27 cellular contexts compared by ENCODE assay signal in genomic region chr2:174967693-174968260, GRCh38. TPM values are rescaled to one million over a fixed set of nuclear protein-coding genes. Genes with fewer than 3 reads are reported as not detected.
DNase-seq lines count a peak whose midpoint lies in the region; ATAC-seq and TF ChIP-seq lines count a peak whose summit lies in the region.
"Had no signal": no experiment of that assay in that cellular context is flagged by ENCODE, and none has a peak within 500 bp of the region (broad histone marks: within the 10 kb centered on the region; RNA-seq: fewer than 3 reads in every experiment).

No MANE protein-coding gene starts in this region.

- H3K4me2 ChIP-seq in GM23338, result no peak overlapping the region

- H2AFZ ChIP-seq in GM23338, result no peak overlapping the region
- H2AFZ ChIP-seq: parathyroid adenoma had no signal

- ATAC-seq in GM23338 (no peak), GM21619 (IDR thresholded peaks at IDR 0.05; ENCODE audit: unreplicated experiment) (no peak), GM18861 (IDR thresholded peaks at IDR 0.05; ENCODE audit: unreplicated experiment) (no peak), gastrocnemius medialis (no peak)
- ATAC-seq: esophagus mucosa; K562; lower lobe of right lung; right cardiac atrium; stimulated activated naive B cell treated with anti-CD40 and anti-IgM and Interleukin-4, amounts not matched to agents 10 μg/mL and 1 μg/mL and 100 μg/mL, for 72 hours; T-cell; upper lobe of right lung had no signal

- H3K9me3 Mint-ChIP-seq in GM23338 (no peaks in the 10 kb centered on the region; the same call in 2 of the 3 replicates), progenitor cell of endocrine pancreas (ENCODE audit: low read depth) (peaks cover 4% of the 10 kb centered on the region)
- H3K9me3 Mint-ChIP-seq: activated CD4-positive, alpha-beta memory T cell treated with anti-CD3 and anti-CD28 coated beads, Interleukin-2, amount 10 ng/mL, durations not matched to agents 7 days and 5 days; CD4-positive, CD25-positive, alpha-beta regulatory T cell; dendritic cell treated with granulocyte-macrophage colony-stimulating factor and Interleukin-4, amounts not matched to agents 40 ng/mL and 50 ng/mL, for 4 days; endodermal cell; T-cell had no signal

- TF ChIP-seq CTCF in GM23338 (conservative IDR thresholded peaks at IDR 0.05; ENCODE audit: low read depth in 2 of 2), result no peak
- TF ChIP-seq CTCF in fibroblast of mammary gland (conservative IDR thresholded peaks at IDR 0.05; ENCODE audit: control insufficient read depth, insufficient read depth, low read depth, low read length), result no peak
- TF ChIP-seq CTCF in progenitor cell of endocrine pancreas (IDR thresholded peaks at IDR 0.05; ENCODE audit: unreplicated experiment), result no peak
- TF ChIP-seq CTCF in gastrocnemius medialis (IDR thresholded peaks at IDR 0.05 in 4 of 5, conservative IDR thresholded peaks at IDR 0.05 in 1 of 5), result no peak

- H3K36me3 Mint-ChIP-seq in GM23338 (ENCODE audit: low read depth) (peaks cover 27% of the 10 kb centered on the region), progenitor cell of endocrine pancreas (ENCODE audit: insufficient read depth) (no peaks in the 10 kb centered on the region)
- H3K36me3 Mint-ChIP-seq: CD4-positive, CD25-positive, alpha-beta regulatory T cell; T-cell had no signal

- H3K27me3 ChIP-seq in GM23338 (ENCODE audit: insufficient read depth) (no peaks in the 10 kb centered on the region), gastrocnemius medialis (no peaks in the 10 kb centered on the region)
- H3K27me3 ChIP-seq: Peyer's patch, upper lobe of right lung had no signal

- H3K4me1 Mint-ChIP-seq in GM23338 (peaks cover 60% of the 10 kb centered on the region), progenitor cell of endocrine pancreas (ENCODE audit: low read depth) (peaks cover 18% of the 10 kb centered on the region)
- H3K4me1 Mint-ChIP-seq: stimulated activated naive B cell treated with anti-CD40 and anti-IgM and Interleukin-4, amounts not matched to agents 10 μg/mL and 1 μg/mL and 100 μg/mL, for 72 hours had no signal

- no peaks in the 10 kb centered on the region for H4K20me1 ChIP-seq in GM23338 (replicated peaks; ENCODE audit: insufficient read depth)

- peaks cover 80% of the 10 kb centered on the region for H3K79me2 ChIP-seq in GM23338 (replicated peaks; ENCODE audit: insufficient read depth)

- H3K4me3 Mint-ChIP-seq in GM23338 (no peak overlapping the region), progenitor cell of endocrine pancreas (ENCODE audit: low read depth) (no peak overlapping the region)
- H3K4me3 Mint-ChIP-seq: activated CD4-positive, alpha-beta memory T cell treated with anti-CD3 and anti-CD28 coated beads, Interleukin-2, amount 10 ng/mL, durations not matched to agents 7 days and 5 days; CD4-positive, CD25-positive, alpha-beta regulatory T cell; dendritic cell treated with granulocyte-macrophage colony-stimulating factor and Interleukin-4, amounts not matched to agents 40 ng/mL and 50 ng/mL, for 4 days; endodermal cell; stimulated activated naive B cell treated with anti-CD40 and anti-IgM and Interleukin-4, amounts not matched to agents 10 μg/mL and 1 μg/mL and 100 μg/mL, for 72 hours; T-cell had no signal

- DNase-seq in GM23338 (ENCODE audit: low spot score), result no peak
- peak; percentile 43 for DNase-seq in NCI-H226
- peak; percentile 36 for DNase-seq in fibroblast of mammary gland (ENCODE audit: low read depth)
- no peak for DNase-seq in progenitor cell of endocrine pancreas (ENCODE audit: low spot score, unreplicated experiment)
- no peak for DNase-seq in gastrocnemius medialis
- DNase-seq: activated CD4-positive, alpha-beta memory T cell treated with anti-CD3 and anti-CD28 coated beads, Interleukin-2, amount 10 ng/mL, durations not matched to agents 7 days and 5 days; activated CD8-positive, alpha-beta memory T cell treated with anti-CD3 and anti-CD28 coated beads, Interleukin-2, amount 50 U/mL, for 48 hours; activated naive CD4-positive, alpha-beta T cell treated with anti-CD3 and anti-CD28 coated beads, Interleukin-2, amount 50 U/mL, for 16 hours; CD4-positive, CD25-positive, alpha-beta regulatory T cell; endodermal cell; islet precursor cell; lower lobe of right lung; NCI-H2029; NCI-H2227 treated with DMSO at 0.1 percent for 48 hours; NCI-H69; Peyer's patch; right cardiac atrium; stimulated activated CD4-positive, alpha-beta T cell treated with anti-CD3 and anti-CD28 coated beads, Interleukin-4, amount 100 ng/mL, for 24 hours; stimulated activated naive B cell treated with anti-CD40 and anti-IgM and Interleukin-4, amounts not matched to agents 10 μg/mL and 1 μg/mL and 100 μg/mL, for 72 hours; T-cell; upper lobe of right lung had no signal

- H3K9me3 ChIP-seq in gastrocnemius medialis, result no peaks in the 10 kb centered on the region
- H3K9me3 ChIP-seq: lower lobe of right lung, Peyer's patch, upper lobe of right lung had no signal

- H3K27me3 Mint-ChIP-seq in GM23338 (ENCODE audit: insufficient read depth, low read depth, poor library complexity) (peaks cover 2% of the 10 kb centered on the region), progenitor cell of endocrine pancreas (no peaks in the 10 kb centered on the region)
- H3K27me3 Mint-ChIP-seq: CD4-positive, CD25-positive, alpha-beta regulatory T cell had no signal

- H3K36me3 ChIP-seq in GM23338 (ENCODE audit: insufficient read depth) (no peaks in the 10 kb centered on the region), gastrocnemius medialis (no peaks in the 10 kb centered on the region)
- H3K36me3 ChIP-seq: lower lobe of right lung, Peyer's patch, upper lobe of right lung had no signal

- peak overlapping the region; percentile 40; the same call in 1 of the 2 replicates for H3K27ac ChIP-seq in GM23338 (ENCODE audit: low read depth)
- H3K27ac ChIP-seq in gastrocnemius medialis, result no peak overlapping the region
- H3K27ac ChIP-seq: lower lobe of right lung, parathyroid adenoma, Peyer's patch, upper lobe of right lung had no signal

- intact Hi-C loops in gastrocnemius medialis (cut with DNase I; ENCODE audit: low total_unique reads), result no loop called here

- peak overlapping the region; percentile 71 for H3K27ac Mint-ChIP-seq in GM23338
- peak overlapping the region; percentile 50 for H3K27ac Mint-ChIP-seq in progenitor cell of endocrine pancreas
- H3K27ac Mint-ChIP-seq: activated CD4-positive, alpha-beta memory T cell treated with anti-CD3 and anti-CD28 coated beads, Interleukin-2, amount 10 ng/mL, durations not matched to agents 7 days and 5 days; CD4-positive, CD25-positive, alpha-beta regulatory T cell; dendritic cell treated with granulocyte-macrophage colony-stimulating factor and Interleukin-4, amounts not matched to agents 40 ng/mL and 50 ng/mL, for 4 days; stimulated activated naive B cell treated with anti-CD40 and anti-IgM and Interleukin-4, amounts not matched to agents 10 μg/mL and 1 μg/mL and 100 μg/mL, for 72 hours; T-cell had no signal

- in situ Hi-C loops in gastrocnemius medialis (cut with MboI; ENCODE audit: low sequenced_read_pairs in 4 of 4), result no loop called here

- no peaks in the 10 kb centered on the region for H3K9me2 ChIP-seq in GM23338 (ENCODE audit: insufficient read depth)

- H3F3A ChIP-seq in GM23338 (replicated peaks; ENCODE audit: low read depth), result peaks cover 5% of the 10 kb centered on the region; the same call in 1 of the 2 replicates

- H3K4me1 ChIP-seq in GM23338 (ENCODE audit: insufficient read depth) (peaks cover 63% of the 10 kb centered on the region), gastrocnemius medialis (peaks cover 0 to 5% of the 10 kb centered on the region in 2 donors)

- no peak for TF ChIP-seq POLR2A in gastrocnemius medialis (IDR thresholded peaks at IDR 0.05)

- H3K4me3 ChIP-seq in GM23338 (no peak overlapping the region), fibroblast of mammary gland (ENCODE audit: control insufficient read depth, low read depth, low read length) (no peak overlapping the region), gastrocnemius medialis (no peak overlapping the region)
- H3K4me3 ChIP-seq: K562, lower lobe of right lung, Peyer's patch, upper lobe of right lung had no signal

TF ChIP-seq in GM23338, 12 proteins besides CTCF, POLR2A, EP300 and RAD21 (continues in another document):
- no peak for TF ChIP-seq ETS1 (IDR thresholded peaks at IDR 0.05)
- TF ChIP-seq EZH2phosphoT487 (IDR thresholded peaks at IDR 0.05; ENCODE audit: unreplicated experiment), result no peak
- TF ChIP-seq EZH2 (IDR thresholded peaks at IDR 0.05; ENCODE audit: low read depth, unreplicated experiment), result no peak
- no peak for TF ChIP-seq STAT1 (IDR thresholded peaks at IDR 0.05; ENCODE audit: unreplicated experiment)
- TF ChIP-seq ZNF114 (CRISPR knock-in tag; IDR thresholded peaks at IDR 0.05), result no peak
- no peak for TF ChIP-seq ZNF331 (CRISPR knock-in tag; IDR thresholded peaks at IDR 0.05; ENCODE audit: low read depth)

RNA-seq across cellular contexts. Expression of gene CHN1, which starts 37.4 kb away (rescaled TPM):
- total RNA-seq in GM23338 (2014; rRNA removed; shearing (Covaris generic)), result 30.2 and 36.5 TPM in 2 replicates
- 26.3 and 28.1 TPM in 2 replicates for polyA plus RNA-seq in GM23338 (2016; fragmentation: Nextera tagmentation; extraction: Ambion mirVana)
- total RNA-seq in progenitor cell of endocrine pancreas (46.1 and 50.3 TPM in 2 replicates), gastrocnemius medialis (1 to 10 TPM in 3 of 4 donors, under 1 TPM in 1; 0.66 to 4.7 (median 2.4) TPM)

Comparison
In these comparisons a context has a peak if more than half of its experiments do, and no peak if none do; other contexts are left out.
1. DNase-seq: peak in NCI-H226 (single experiment) and fibroblast of mammary gland (single experiment); none in GM23338 (single experiment), progenitor cell of endocrine pancreas (single experiment) and gastrocnemius medialis (0 of 2).